Comparison of ENCODE assay signal across 8 cellular contexts in genomic region chr1:31239653-31240241, GRCh38. TPM values are rescaled to one million over a fixed set of nuclear protein-coding genes. Genes with fewer than 3 reads are reported as not detected.
DNase-seq lines count a peak whose midpoint lies in the region; ATAC-seq and TF ChIP-seq lines count a peak whose summit lies in the region.

NKAIN1 (minus strand) TSS chr1:31239887; CDS start chr1:31239547, 340 bp downstream.

- H3K27ac ChIP-seq in colonic mucosa = no peak within 1 kb of the TSS

- POLR2A ChIA-PET in GM10248 (lab: Yijun Ruan, JAX) = no interaction called here

- H3K4me1 Mint-ChIP-seq in memory B cell = peaks cover 11% of the 10 kb centered on the region

- no peak within 1 kb of the TSS for H3K27ac Mint-ChIP-seq in memory B cell

- H3K27me3 Mint-ChIP-seq in memory B cell = peaks cover 30% of the 10 kb centered on the region

- H3K36me3 ChIP-seq in colonic mucosa = no peaks in the 10 kb centered on the region

- peaks cover 26% of the 10 kb centered on the region for H3K27me3 ChIP-seq in colonic mucosa

- TF ChIP-seq CTCF in colonic mucosa (IDR thresholded peaks at IDR 0.05) (no peak), GM10248 (IDR thresholded peaks at IDR 0.05; ENCODE audit: control extremely low read depth, extremely low read depth, low read depth, missing control alignments) (no peak)

- H3K4me3 Mint-ChIP-seq in memory B cell = peak within 1 kb of the TSS; percentile 68

- peak within 1 kb of the TSS; percentile 3 for H3K4me3 ChIP-seq in colonic mucosa

- peaks cover 2% of the 10 kb centered on the region for H3K36me3 Mint-ChIP-seq in memory B cell

- ATAC-seq in memory B cell (ENCODE audit: low read depth) (no peak), HG02938 (IDR thresholded peaks at IDR 0.05; ENCODE audit: unreplicated experiment) (no peak)

- DNase-seq in GM03348 (ENCODE audit: low spot score) = peak; percentile 72
- peak; percentile 47 for DNase-seq in NCI-H510A (lab: John Stamatoyannopoulos, UW)
- no peak for DNase-seq in colonic mucosa
- DNase-seq in memory B cell (ENCODE audit: low spot score in 2 of 2) = no peak
- DNase-seq in GM10248 (ENCODE audit: extremely low spot score) = no peak
- DNase-seq in NCI-H2029 treated with DMSO at 0.1 percent for 48 hours (lab: John Stamatoyannopoulos, UW) = no peak
- no peak for DNase-seq in 8988T

- intact Hi-C loops in colonic mucosa (cut with DNase I) = no loop called here

- H3K9me3 Mint-ChIP-seq in memory B cell = no peaks in the 10 kb centered on the region

- H3K9ac ChIP-seq in colonic mucosa (ENCODE audit: low read depth in 2 of 2, low read length in 2 of 2) = peak within 1 kb of the TSS in 1 of 2 donors; percentile 24

- H3K4me1 ChIP-seq in colonic mucosa = no peaks in the 10 kb centered on the region

- CTCF ChIA-PET in GM10248 (lab: Yijun Ruan, JAX) = no interaction called here

- no peaks in the 10 kb centered on the region for H3K9me3 ChIP-seq in colonic mucosa

RNA-seq across cellular contexts. Expression of gene NKAIN1, which starts in this region (rescaled TPM):
- under 1 TPM in 1 of 2 donors, not detected in 1; 0.20 TPM for total RNA-seq in colonic mucosa

Comparison
In these comparisons a context has a peak if more than half of its experiments do, and no peak if none do; other contexts are left out.
1. DNase-seq: peak in GM03348 (single experiment) and NCI-H510A (single experiment); none in colonic mucosa (single experiment), memory B cell (0 of 2), GM10248 (single experiment), NCI-H2029 treated with DMSO at 0.1 percent for 48 hours (single experiment) and 8988T (single experiment).